Comparison of ENCODE assay signal across 26 cellular contexts in the genomic region with DNA sequence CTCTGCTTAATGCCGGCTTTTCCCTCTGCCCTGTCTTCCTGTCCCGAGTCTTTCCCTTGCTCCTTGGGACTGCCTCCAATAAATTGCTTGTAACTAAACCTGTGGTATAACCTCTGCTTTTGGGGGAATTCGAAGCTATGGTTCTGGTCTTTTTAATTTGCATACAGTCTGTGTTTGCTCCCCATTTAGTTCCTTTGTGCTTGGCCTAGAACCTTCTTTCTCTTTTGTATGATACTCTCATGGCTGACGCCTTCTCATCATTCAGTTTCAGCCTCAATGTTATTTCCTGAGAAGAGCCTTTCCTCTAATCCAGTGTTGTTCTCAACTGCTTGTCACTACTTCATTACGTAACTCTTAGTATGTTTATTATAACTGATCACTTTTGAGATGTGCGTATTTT.
DNase-seq lines count a peak whose midpoint lies in the region; ATAC-seq, FAIRE-seq and TF ChIP-seq lines count a peak whose summit lies in the region.
"Had no signal": no experiment of that assay in that cellular context is flagged by ENCODE, and none has a peak within 500 bp of the region (broad histone marks: within the 10 kb centered on the region; RNA-seq: fewer than 3 reads in every experiment).

No MANE protein-coding gene starts in this region.

- intact Hi-C loops in GM12878 (cut with micrococcal nuclease; ENCODE audit: unreplicated experiment) (no loop called here), adrenal gland (cut with DNase I) (no loop called here), left cardiac atrium (cut with DNase I) (no loop called here)

- H3K27ac ChIP-seq in GM12878 (ENCODE audit: control insufficient read depth, insufficient read depth) (no peak overlapping the region), adrenal gland (no peak overlapping the region)
- H3K27ac ChIP-seq: pancreas, right atrium auricular region, RWPE1 had no signal

- no peaks in the 10 kb centered on the region for H4K20me1 ChIP-seq in GM12878 (ENCODE audit: control insufficient read depth, insufficient read depth)

- H2AFZ ChIP-seq in GM12878 (ENCODE audit: control insufficient read depth, low read depth, low read length): peak overlapping the region; percentile 65

- TF ChIP-seq POLR2A in GM12878 (IDR thresholded peaks at IDR 0.05; ENCODE audit: low read depth, low read length) (no peak), adrenal gland (IDR thresholded peaks at IDR 0.05) (no peak)

- RAD21 ChIA-PET in GM12878 (lab: Charles Lee; ENCODE audit: unreplicated experiment): interaction anchor here (1.1 kb wide), 1 partner anchor 531 kb away, joined by 3 read pairs; no protein-coding TSS in a partner anchor

- no peak overlapping the region for H3K4me3 ChIP-seq in GM12878
- H3K4me3 ChIP-seq in adrenal gland: no peak overlapping the region
- H3K4me3 ChIP-seq: HAP-1, lung, pancreas, right atrium auricular region had no signal

- no peak for TF ChIP-seq EP300 in GM12878 (IDR thresholded peaks at IDR 0.05; ENCODE audit: borderline replicate concordance in 1 of 2, control insufficient read depth in 1 of 2, low read depth in 2 of 2, low read length in 2 of 2)

- H3K4me1 ChIP-seq in GM12878 (ENCODE audit: control insufficient read depth, insufficient read depth, low read length) (no peaks in the 10 kb centered on the region; the same call in 1 of the 2 replicates), adrenal gland (replicated peaks in 1 of 2) (no peaks in the 10 kb centered on the region)
- H3K4me1 ChIP-seq: HAP-1, pancreas, right atrium auricular region had no signal

- ATAC-seq in GM18870 (IDR thresholded peaks at IDR 0.05; ENCODE audit: unreplicated experiment): peak; percentile 70
- ATAC-seq in GM21529 (IDR thresholded peaks at IDR 0.05; ENCODE audit: unreplicated experiment): peak; percentile 46
- peak; percentile 51 for ATAC-seq in HG02981 (IDR thresholded peaks at IDR 0.05; ENCODE audit: unreplicated experiment)
- peak; percentile 66 for ATAC-seq in GM12878
- ATAC-seq in left cardiac atrium: no peak
- ATAC-seq: activated CD8-positive, alpha-beta T cell treated with anti-CD3 and anti-CD28 coated beads for 36 hours; pancreas had no signal

- no peak for TF ChIP-seq CTCF in GM12878 (IDR thresholded peaks at IDR 0.05 in 2 of 3, conservative IDR thresholded peaks at IDR 0.05 in 1 of 3; ENCODE audit: control insufficient read depth in 2 of 3, extremely low read depth in 1 of 3, insufficient read depth in 1 of 3, low read depth in 3 of 3, low read length in 3 of 3)
- TF ChIP-seq CTCF in adrenal gland (IDR thresholded peaks at IDR 0.05): no peak

- no peak for FAIRE-seq in GM12878 (lab: Jason Lieb, UNC)
- FAIRE-seq: GM18507, GM19239, pancreas had no signal

- POLR2A ChIA-PET in GM12878 (lab: Charles Lee): no interaction called here

- no peaks in the 10 kb centered on the region for H3K79me2 ChIP-seq in GM12878 (ENCODE audit: control insufficient read depth, insufficient read depth, low read length)

- H3K27me3 ChIP-seq in GM12878 (replicated peaks in 1 of 2; ENCODE audit: control insufficient read depth in 2 of 2, insufficient read depth in 2 of 2, low read length in 1 of 2) (no peaks in the 10 kb centered on the region), adrenal gland (no peaks in the 10 kb centered on the region)
- H3K27me3 ChIP-seq: pancreas, right atrium auricular region had no signal

- no peak for DNase-seq in GM12878 (ENCODE audit: low read depth, low spot score)
- DNase-seq in adrenal gland: no peak
- no peak for DNase-seq in NCI-H345 treated with DMSO at 0.1 percent for 48 hours (lab: John Stamatoyannopoulos, UW; ENCODE audit: unreplicated experiment)
- no peak for DNase-seq in left cardiac atrium
- DNase-seq: activated CD4-positive, CD25-positive, alpha-beta regulatory T cell treated with anti-CD3 and anti-CD28 coated beads, Interleukin-2, amount 50 U/mL, for 72 hours; activated CD8-positive, alpha-beta T cell treated with anti-CD3 and anti-CD28 coated beads for 36 hours; activated gamma-delta T cell treated with Interleukin-2 at 50 U/mL for 16 hours; activated T-cell treated with anti-CD3 and anti-CD28 coated beads, Interleukin-2, amount 50 U/mL, for 1 hour; effector CD4-positive, alpha-beta T cell; head of caudate nucleus; NCI-H1105; NCI-H2029; NCI-H774; nephron progenitor cell; pancreas; stimulated activated CD4-positive, alpha-beta T cell treated with anti-CD3 and anti-CD28 coated beads, Interleukin-4, amount 100 ng/mL, for 1 hour; stimulated activated naive CD4-positive, alpha-beta T cell had no signal

- H3K4me2 ChIP-seq in GM12878 (ENCODE audit: control insufficient read depth, insufficient read depth): peak overlapping the region; percentile 33; the same call in 1 of the 2 replicates

- SMC1A ChIA-PET in GM12878 (lab: Charles Lee; ENCODE audit: uncharacterized antibody, unreplicated experiment): interaction anchor here (1.2 kb wide), 1 partner anchor 23 kb away, joined by 4 read pairs; no protein-coding TSS in a partner anchor

- 44% methylated on average over 6 of the region's 6 CpGs for WGBS in GM12878 (ENCODE audit: insufficient coverage, insufficient replicate concordance, low lambda C conversion rate, missing lambda C conversion rate)
- WGBS in adrenal gland, 4 donors: 74 to 89% (median 81%) methylated on average over 6 of the region's 6 CpGs

- no peak overlapping the region for H3K9ac ChIP-seq in GM12878 (ENCODE audit: control insufficient read depth, insufficient read depth, low read length)

- in situ Hi-C loops in GM12878 (cut with MboI): no loop called here

- TF ChIP-seq RAD21 in GM12878 (IDR thresholded peaks at IDR 0.05; ENCODE audit: insufficient read depth, low read depth, low read length): no peak

- H3K9me3 ChIP-seq in GM12878 (replicated peaks; ENCODE audit: control insufficient read depth, insufficient read depth, low read length): no peaks in the 10 kb centered on the region
- no peaks in the 10 kb centered on the region for H3K9me3 ChIP-seq in adrenal gland (replicated peaks in 1 of 3)
- H3K9me3 ChIP-seq: HAP-1, pancreas had no signal

- CTCF ChIA-PET in GM12878 (lab: Yijun Ruan, JAX): interaction anchor here (0.9 to 1.3 kb wide), 2 partner anchors 17 to 66 kb away, joined by 3 read pairs; no protein-coding TSS in a partner anchor

- H3K36me3 ChIP-seq in GM12878 (ENCODE audit: control insufficient read depth in 2 of 2, insufficient read depth in 2 of 2, low read length in 1 of 2) (no peaks in the 10 kb centered on the region), adrenal gland (replicated peaks in 1 of 2) (no peaks in the 10 kb centered on the region)
- H3K36me3 ChIP-seq: HAP-1, pancreas, right atrium auricular region had no signal

- BruUV-seq in GM12878 (replicated peaks; lab: Mats Ljungman, UMichigan): no TSS peak

TF ChIP-seq in GM12878, 131 proteins besides CTCF, POLR2A, EP300 and RAD21:
- TF ChIP-seq ATF7 (IDR thresholded peaks at IDR 0.05; ENCODE audit: low read depth) (peak; percentile 58; the same call in 1 of the 2 replicates), POU2F2 (IDR thresholded peaks at IDR 0.05; ENCODE audit: borderline replicate concordance, low read depth, low read length) (peak; percentile 77; the same call in 2 of the 3 replicates), ZBTB33 (IDR thresholded peaks at IDR 0.05) (no peak), MLLT1 (IDR thresholded peaks at IDR 0.05) (no peak)

Comparison
In these comparisons a context has a peak if more than half of its experiments do, and no peak if none do; other contexts are left out.
1. ATAC-seq: peak in GM18870 (single experiment), GM21529 (single experiment), HG02981 (single experiment) and GM12878 (single experiment); none in left cardiac atrium (0 of 2).